ENCODE assay signal across 2 cellular contexts in genomic region chr21:33924766-33925100, GRCh38.
TF ChIP-seq lines count a peak whose summit lies in the region.

No MANE protein-coding gene starts in this region.

TF ChIP-seq in IMR-90, 13 proteins besides CTCF, POLR2A, EP300 and RAD21:
- no peak for TF ChIP-seq SMC3 (IDR thresholded peaks at IDR 0.05; ENCODE audit: low read depth, low read length)
- TF ChIP-seq MAFK (IDR thresholded peaks at IDR 0.05; ENCODE audit: low read depth, low read length), result no peak
- TF ChIP-seq BHLHE40 (IDR thresholded peaks at IDR 0.05; ENCODE audit: low read depth, low read length), result no peak
- TF ChIP-seq MAZ (IDR thresholded peaks at IDR 0.05; ENCODE audit: borderline replicate concordance, low read depth, low read length), result no peak
- TF ChIP-seq CHD1 (IDR thresholded peaks at IDR 0.05; ENCODE audit: low read depth, low read length), result no peak
- no peak for TF ChIP-seq NFE2L2 (IDR thresholded peaks at IDR 0.05; ENCODE audit: low read depth, low read length)
- TF ChIP-seq CEBPB (IDR thresholded peaks at IDR 0.05; ENCODE audit: low read depth, low read length), result no peak
- no peak for TF ChIP-seq USF2 (IDR thresholded peaks at IDR 0.05; ENCODE audit: low read depth, low read length)
- TF ChIP-seq, protein P1, sequence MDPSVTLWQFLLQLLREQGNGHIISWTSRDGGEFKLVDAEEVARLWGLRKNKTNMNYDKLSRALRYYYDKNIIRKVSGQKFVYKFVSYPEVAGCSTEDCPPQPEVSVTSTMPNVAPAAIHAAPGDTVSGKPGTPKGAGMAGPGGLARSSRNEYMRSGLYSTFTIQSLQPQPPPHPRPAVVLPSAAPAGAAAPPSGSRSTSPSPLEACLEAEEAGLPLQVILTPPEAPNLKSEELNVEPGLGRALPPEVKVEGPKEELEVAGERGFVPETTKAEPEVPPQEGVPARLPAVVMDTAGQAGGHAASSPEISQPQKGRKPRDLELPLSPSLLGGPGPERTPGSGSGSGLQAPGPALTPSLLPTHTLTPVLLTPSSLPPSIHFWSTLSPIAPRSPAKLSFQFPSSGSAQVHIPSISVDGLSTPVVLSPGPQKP (IDR thresholded peaks at IDR 0.05; ENCODE audit: borderline replicate concordance, low read depth, low read length), result no peak

TF ChIP-seq in GM12878, 131 proteins besides CTCF, POLR2A, EP300 and RAD21:
- TF ChIP-seq FOXM1 (IDR thresholded peaks at IDR 0.05; ENCODE audit: low read depth, low read length), result no peak
- no peak for TF ChIP-seq YY1 (IDR thresholded peaks at IDR 0.05; ENCODE audit: low read depth, low read length)
- no peak for TF ChIP-seq USF1 (IDR thresholded peaks at IDR 0.05; ENCODE audit: borderline replicate concordance, extremely low read length, insufficient read depth, low read depth, low read length)
- no peak for TF ChIP-seq KAT2A (conservative IDR thresholded peaks at IDR 0.05; ENCODE audit: control insufficient read depth, low read depth, low read length)
- TF ChIP-seq, protein P2, sequence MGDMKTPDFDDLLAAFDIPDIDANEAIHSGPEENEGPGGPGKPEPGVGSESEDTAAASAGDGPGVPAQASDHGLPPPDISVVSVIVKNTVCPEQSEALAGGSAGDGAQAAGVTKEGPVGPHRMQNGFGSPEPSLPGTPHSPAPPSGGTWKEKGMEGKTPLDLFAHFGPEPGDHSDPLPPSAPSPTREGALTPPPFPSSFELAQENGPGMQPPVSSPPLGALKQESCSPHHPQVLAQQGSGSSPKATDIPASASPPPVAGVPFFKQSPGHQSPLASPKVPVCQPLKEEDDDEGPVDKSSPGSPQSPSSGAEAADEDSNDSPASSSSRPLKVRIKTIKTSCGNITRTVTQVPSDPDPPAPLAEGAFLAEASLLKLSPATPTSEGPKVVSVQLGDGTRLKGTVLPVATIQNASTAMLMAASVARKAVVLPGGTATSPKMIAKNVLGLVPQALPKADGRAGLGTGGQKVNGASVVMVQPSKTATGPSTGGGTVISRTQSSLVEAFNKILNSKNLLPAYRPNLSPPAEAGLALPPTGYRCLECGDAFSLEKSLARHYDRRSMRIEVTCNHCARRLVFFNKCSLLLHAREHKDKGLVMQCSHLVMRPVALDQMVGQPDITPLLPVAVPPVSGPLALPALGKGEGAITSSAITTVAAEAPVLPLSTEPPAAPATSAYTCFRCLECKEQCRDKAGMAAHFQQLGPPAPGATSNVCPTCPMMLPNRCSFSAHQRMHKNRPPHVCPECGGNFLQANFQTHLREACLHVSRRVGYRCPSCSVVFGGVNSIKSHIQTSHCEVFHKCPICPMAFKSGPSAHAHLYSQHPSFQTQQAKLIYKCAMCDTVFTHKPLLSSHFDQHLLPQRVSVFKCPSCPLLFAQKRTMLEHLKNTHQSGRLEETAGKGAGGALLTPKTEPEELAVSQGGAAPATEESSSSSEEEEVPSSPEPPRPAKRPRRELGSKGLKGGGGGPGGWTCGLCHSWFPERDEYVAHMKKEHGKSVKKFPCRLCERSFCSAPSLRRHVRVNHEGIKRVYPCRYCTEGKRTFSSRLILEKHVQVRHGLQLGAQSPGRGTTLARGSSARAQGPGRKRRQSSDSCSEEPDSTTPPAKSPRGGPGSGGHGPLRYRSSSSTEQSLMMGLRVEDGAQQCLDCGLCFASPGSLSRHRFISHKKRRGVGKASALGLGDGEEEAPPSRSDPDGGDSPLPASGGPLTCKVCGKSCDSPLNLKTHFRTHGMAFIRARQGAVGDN (IDR thresholded peaks at IDR 0.05), result no peak
- TF ChIP-seq STAT3 (IDR thresholded peaks at IDR 0.05; ENCODE audit: low read depth, low read length), result no peak
- TF ChIP-seq ZNF622 (IDR thresholded peaks at IDR 0.05), result no peak
- TF ChIP-seq ZSCAN29 (IDR thresholded peaks at IDR 0.05), result no peak
- no peak for TF ChIP-seq SIN3A (IDR thresholded peaks at IDR 0.05; ENCODE audit: low read depth, low read length)
- TF ChIP-seq SPI1 (IDR thresholded peaks at IDR 0.05; ENCODE audit: borderline replicate concordance, insufficient read depth, low read depth, low read length), result no peak
- TF ChIP-seq, protein P3, sequence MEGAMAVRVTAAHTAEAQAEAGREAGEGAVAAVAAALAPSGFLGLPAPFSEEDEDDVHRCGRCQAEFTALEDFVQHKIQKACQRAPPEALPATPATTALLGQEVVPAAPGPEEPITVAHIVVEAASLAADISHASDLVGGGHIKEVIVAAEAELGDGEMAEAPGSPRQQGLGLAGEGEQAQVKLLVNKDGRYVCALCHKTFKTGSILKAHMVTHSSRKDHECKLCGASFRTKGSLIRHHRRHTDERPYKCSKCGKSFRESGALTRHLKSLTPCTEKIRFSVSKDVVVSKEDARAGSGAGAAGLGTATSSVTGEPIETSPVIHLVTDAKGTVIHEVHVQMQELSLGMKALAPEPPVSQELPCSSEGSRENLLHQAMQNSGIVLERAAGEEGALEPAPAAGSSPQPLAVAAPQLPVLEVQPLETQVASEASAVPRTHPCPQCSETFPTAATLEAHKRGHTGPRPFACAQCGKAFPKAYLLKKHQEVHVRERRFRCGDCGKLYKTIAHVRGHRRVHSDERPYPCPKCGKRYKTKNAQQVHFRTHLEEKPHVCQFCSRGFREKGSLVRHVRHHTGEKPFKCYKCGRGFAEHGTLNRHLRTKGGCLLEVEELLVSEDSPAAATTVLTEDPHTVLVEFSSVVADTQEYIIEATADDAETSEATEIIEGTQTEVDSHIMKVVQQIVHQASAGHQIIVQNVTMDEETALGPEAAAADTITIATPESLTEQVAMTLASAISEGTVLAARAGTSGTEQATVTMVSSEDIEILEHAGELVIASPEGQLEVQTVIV (IDR thresholded peaks at IDR 0.05; ENCODE audit: borderline replicate concordance, partially characterized antibody), result no peak
- no peak for TF ChIP-seq NFYA (IDR thresholded peaks at IDR 0.05; ENCODE audit: borderline replicate concordance, low read depth, low read length)
- no peak for TF ChIP-seq SMAD5 (IDR thresholded peaks at IDR 0.05; ENCODE audit: low read depth)
- no peak for TF ChIP-seq RELA (IDR thresholded peaks at IDR 0.05; ENCODE audit: borderline replicate concordance, partially characterized antibody)
- no peak for TF ChIP-seq HDAC2 (IDR thresholded peaks at IDR 0.05)
- TF ChIP-seq, protein P4, sequence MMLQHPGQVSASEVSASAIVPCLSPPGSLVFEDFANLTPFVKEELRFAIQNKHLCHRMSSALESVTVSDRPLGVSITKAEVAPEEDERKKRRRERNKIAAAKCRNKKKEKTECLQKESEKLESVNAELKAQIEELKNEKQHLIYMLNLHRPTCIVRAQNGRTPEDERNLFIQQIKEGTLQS (IDR thresholded peaks at IDR 0.05; ENCODE audit: borderline replicate concordance, extremely low read depth, low read depth, low read length), result no peak
